Comparison of ENCODE assay signal across 18 cellular contexts in the genomic region with DNA sequence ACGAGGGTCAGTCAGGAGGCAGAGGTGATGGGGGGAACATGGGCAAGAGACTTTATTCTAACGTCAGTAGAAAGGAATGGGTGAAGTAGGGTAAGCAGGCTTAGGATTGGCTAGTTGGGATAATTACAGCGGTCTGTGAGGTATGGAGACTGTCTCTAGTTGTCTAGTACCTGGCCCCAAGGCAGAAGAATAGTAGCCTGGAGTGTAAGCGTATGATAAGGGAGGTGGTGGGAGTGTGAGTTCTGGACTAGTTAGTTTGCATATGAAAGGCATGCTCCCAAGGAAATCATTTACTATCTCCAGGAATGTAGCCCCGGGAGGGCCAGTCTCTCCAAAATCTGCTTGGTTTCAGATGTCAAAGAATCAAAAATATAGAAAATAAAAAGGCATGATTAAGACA.
DNase-seq lines count a peak whose midpoint lies in the region; FAIRE-seq and TF ChIP-seq lines count a peak whose summit lies in the region.
"Had no signal": no experiment of that assay in that cellular context is flagged by ENCODE, and none has a peak within 500 bp of the region (broad histone marks: within the 10 kb centered on the region; RNA-seq: fewer than 3 reads in every experiment).

No MANE protein-coding gene starts in this region.

- H4K8ac ChIP-seq in H9 (replicated peaks; ENCODE audit: insufficient read length, low read depth, low read length) = no peak overlapping the region
- no peak overlapping the region for H4K8ac ChIP-seq in H1 (ENCODE audit: extremely low read depth, insufficient read depth, low read length)
- H4K8ac ChIP-seq in mesenchymal stem cell (ENCODE audit: low read length) = no peak overlapping the region

- no peak overlapping the region for H2BK5ac ChIP-seq in H9 (ENCODE audit: insufficient read length, low read length)
- H2BK5ac ChIP-seq in H1 (ENCODE audit: low read depth, low read length) = no peak overlapping the region
- no peak overlapping the region for H2BK5ac ChIP-seq in mesenchymal stem cell (ENCODE audit: low read depth, low read length, poor library complexity, severe bottlenecking)

- no peak overlapping the region for H3T11ph ChIP-seq in H9 (ENCODE audit: low read length)

- H3K79me2 ChIP-seq in H9 (ENCODE audit: insufficient read depth, low read length) (no peaks in the 10 kb centered on the region), H1 (ENCODE audit: control insufficient read depth in 1 of 2, insufficient read depth in 2 of 2, low read length in 2 of 2) (no peaks in the 10 kb centered on the region; a peak in 1 of 4 replicates)

- no peak overlapping the region for H2AK5ac ChIP-seq in H9 (ENCODE audit: insufficient read length, low read length)
- no peak overlapping the region for H2AK5ac ChIP-seq in H1 (ENCODE audit: low read depth, low read length)
- peak overlapping the region; percentile 68 for H2AK5ac ChIP-seq in mesenchymal stem cell (ENCODE audit: low read length, severe bottlenecking)

- H3K14ac ChIP-seq in H9 (ENCODE audit: insufficient read depth, low read length) (no peak overlapping the region), H1 (ENCODE audit: insufficient read length) (no peak overlapping the region), mesenchymal stem cell (ENCODE audit: low read length in 2 of 2) (no peak overlapping the region)

- no peak overlapping the region for H3K23ac ChIP-seq in H9 (ENCODE audit: insufficient read length, low read depth, low read length)
- H3K23ac ChIP-seq in H1 (ENCODE audit: insufficient read length) = no peak overlapping the region
- H3K23ac ChIP-seq in mesenchymal stem cell (ENCODE audit: low read length in 2 of 2) = no peak overlapping the region

- no peaks in the 10 kb centered on the region for H3K79me1 ChIP-seq in H9 (ENCODE audit: insufficient read depth, low read depth, low read length, poor library complexity, severe bottlenecking)
- H3K79me1 ChIP-seq in H1 (ENCODE audit: low read depth, low read length) = no peaks in the 10 kb centered on the region; the same call in 1 of the 2 replicates
- no peaks in the 10 kb centered on the region for H3K79me1 ChIP-seq in mesenchymal stem cell (replicated peaks; ENCODE audit: low read length, poor library complexity, severe bottlenecking)

- H3K23me2 ChIP-seq in H9 (ENCODE audit: insufficient read length, low read depth, low read length, poor library complexity, severe bottlenecking) = no peaks in the 10 kb centered on the region
- H3K23me2 ChIP-seq in H1 (ENCODE audit: low read depth, low read length) = no peaks in the 10 kb centered on the region

- H4K20me1 ChIP-seq in H9 (ENCODE audit: control insufficient read depth, insufficient read depth, insufficient read length) (no peaks in the 10 kb centered on the region), H1 (replicated peaks in 1 of 2; ENCODE audit: control insufficient read depth in 1 of 2, insufficient read depth in 2 of 2, low read length in 2 of 2) (no peaks in the 10 kb centered on the region)

- TF ChIP-seq EP300 in H1 (IDR thresholded peaks at IDR 0.05; ENCODE audit: borderline replicate concordance in 1 of 2, low read depth in 2 of 2, low read length in 2 of 2) = no peak

- H3K27ac ChIP-seq in H9 (ENCODE audit: insufficient read length, low read depth, low read length) (no peak overlapping the region), H1 (ENCODE audit: low read depth, low read length) (no peak overlapping the region), mesenchymal stem cell (ENCODE audit: low read length, poor library complexity, severe bottlenecking) (no peak overlapping the region)
- H3K27ac ChIP-seq: GM23248 had no signal

- no peak overlapping the region for H2BK120ac ChIP-seq in H9 (ENCODE audit: low read depth, low read length, poor library complexity, severe bottlenecking)
- H2BK120ac ChIP-seq in H1 (replicated peaks; ENCODE audit: low read depth, low read length) = no peak overlapping the region
- H2BK120ac ChIP-seq in mesenchymal stem cell (ENCODE audit: low read depth, low read length) = no peak overlapping the region

- H3K4me3 ChIP-seq in H1 (ENCODE audit: extremely low read depth in 1 of 4, insufficient read depth in 2 of 4, low read depth in 3 of 4, low read length in 4 of 4) (no peak overlapping the region), mesenchymal stem cell (ENCODE audit: insufficient read depth in 1 of 2, low read depth in 1 of 2, low read length in 2 of 2) (no peak overlapping the region)
- H3K4me3 ChIP-seq: GM12878, GM23248 had no signal

- no CpG with 5 or more reads among the region's 5 CpGs for WGBS in H9 (ENCODE audit: extremely low coverage, insufficient read length, low lambda C conversion rate)
- 62% methylated on average over 5 of the region's 5 CpGs; no CpG with 5 or more reads in 1 of the 2 experiments for WGBS in H1 (ENCODE audit: extremely low coverage in 1 of 2, insufficient coverage in 1 of 2, insufficient read length in 1 of 2, insufficient replicate concordance in 2 of 2, low coverage in 1 of 2, low lambda C conversion rate in 2 of 2, missing lambda C conversion rate in 1 of 2), 2 experiments
- WGBS in mesenchymal stem cell = 76% methylated on average over 4 of the region's 5 CpGs

- H3K27me3 ChIP-seq in H9 (ENCODE audit: insufficient read depth, low read length) (no peaks in the 10 kb centered on the region), H1 (replicated peaks in 1 of 4; ENCODE audit: control insufficient read depth in 3 of 4, extremely low read depth in 1 of 4, insufficient read depth in 3 of 4, low read length in 3 of 4) (no peaks in the 10 kb centered on the region), mesenchymal stem cell (ENCODE audit: control insufficient read depth in 1 of 2, insufficient read depth in 1 of 2, low read length in 2 of 2) (no peaks in the 10 kb centered on the region)

- peaks cover 64 to 68% of the 10 kb centered on the region in 2 experiments for H3K4me1 Mint-ChIP-seq in H9
- H3K4me1 Mint-ChIP-seq in progenitor cell of endocrine pancreas (ENCODE audit: low read depth) = peaks cover 18% of the 10 kb centered on the region
- no peaks in the 10 kb centered on the region for H3K4me1 Mint-ChIP-seq in osteocyte (ENCODE audit: unreplicated experiment)
- H3K4me1 Mint-ChIP-seq: B cell had no signal

- no peaks in the 10 kb centered on the region for H3K27me3 Mint-ChIP-seq in H9 (ENCODE audit: low read depth)
- no peaks in the 10 kb centered on the region for H3K27me3 Mint-ChIP-seq in progenitor cell of endocrine pancreas
- H3K27me3 Mint-ChIP-seq in osteocyte (ENCODE audit: unreplicated experiment) = peaks cover 6% of the 10 kb centered on the region

- TF ChIP-seq CTCF in H9 (conservative IDR thresholded peaks at IDR 0.05) = no peak
- TF ChIP-seq CTCF in H1 (IDR thresholded peaks at IDR 0.05; ENCODE audit: control extremely low read depth in 1 of 3, insufficient read depth in 1 of 3, low read depth in 1 of 3, low read length in 3 of 3) = no peak
- no peak for TF ChIP-seq CTCF in progenitor cell of endocrine pancreas (IDR thresholded peaks at IDR 0.05; ENCODE audit: unreplicated experiment)
- TF ChIP-seq CTCF in osteocyte (IDR thresholded peaks at IDR 0.05) = no peak

- H2BK12ac ChIP-seq in H9 (ENCODE audit: insufficient read length, low read depth, low read length) = no peak overlapping the region
- H2BK12ac ChIP-seq in H1 (ENCODE audit: low read depth, low read length) = no peak overlapping the region
- H2BK12ac ChIP-seq in mesenchymal stem cell (ENCODE audit: low read length in 2 of 2) = no peak overlapping the region

- H3K27ac Mint-ChIP-seq in H9 = peak overlapping the region in 2 of 3 experiments; percentile 31 to 45; a peak in 4 of 7 replicates
- H3K27ac Mint-ChIP-seq in progenitor cell of endocrine pancreas = peak overlapping the region; percentile 81
- no peak overlapping the region for H3K27ac Mint-ChIP-seq in osteocyte (ENCODE audit: unreplicated experiment)
- H3K27ac Mint-ChIP-seq: B cell; CD4-positive, alpha-beta T cell; HFFc6 had no signal

- CTCF ChIA-PET in H1 (lab: Charles Lee; ENCODE audit: partially characterized antibody) = interaction anchor here (0.7 to 1.5 kb wide), 7 partner anchors 10 to 323 kb away, joined by 3 to 5 read pairs (median 4); no protein-coding TSS in a partner anchor

- H4K91ac ChIP-seq in H9 (ENCODE audit: insufficient read length, low read depth, low read length) = no peak overlapping the region
- no peak overlapping the region for H4K91ac ChIP-seq in H1 (replicated peaks; ENCODE audit: insufficient read length, low read length)
- no peak overlapping the region for H4K91ac ChIP-seq in mesenchymal stem cell (ENCODE audit: low read length)

- peak in 1 of 2 experiments; percentile 3; a peak in 2 of 3 replicates for TF ChIP-seq POLR2A in H1 (IDR thresholded peaks at IDR 0.05; ENCODE audit: control extremely low read depth in 1 of 2, low read depth in 2 of 2, low read length in 2 of 2)

- no peak overlapping the region for H2BK15ac ChIP-seq in H9 (ENCODE audit: low read depth, low read length)
- H2BK15ac ChIP-seq in H1 (ENCODE audit: low read length) = no peak overlapping the region
- H2BK15ac ChIP-seq in mesenchymal stem cell (ENCODE audit: low read depth, poor library complexity, severe bottlenecking) = no peak overlapping the region

- H3K18ac ChIP-seq in H9 (ENCODE audit: insufficient read length, low read depth, low read length) = no peak overlapping the region
- no peak overlapping the region for H3K18ac ChIP-seq in H1 (ENCODE audit: extremely low read depth, low read length)
- H3K18ac ChIP-seq in mesenchymal stem cell (ENCODE audit: low read depth in 1 of 2, low read length in 2 of 2) = no peak overlapping the region

- DNase-seq in H9 (no peak), H1 (ENCODE audit: low read depth in 1 of 2, low spot score in 2 of 2) (no peak), mesenchymal stem cell (no peak), progenitor cell of endocrine pancreas (ENCODE audit: low spot score, unreplicated experiment) (no peak), NCI-H2029 (lab: John Stamatoyannopoulos, UW) (no peak), osteocyte (ENCODE audit: extremely low spot score, unreplicated experiment) (no peak), NCI-H1048 (lab: John Stamatoyannopoulos, UW) (no peak)
- DNase-seq: C1 segment of cervical spinal cord; Calu3; CD4-positive, alpha-beta T cell; DMS 273 treated with DMSO at 0.1 percent for 48 hours; GM23248; HCEC 1CT; HFFc6 had no signal

- POLR2A ChIA-PET in H1 (lab: Charles Lee; ENCODE audit: partially characterized antibody) = interaction anchor here (0.6 to 2.6 kb wide), 6 partner anchors 8 to 275 kb away, joined by 3 to 9 read pairs (median 4); partner anchors contain the start of gene FRAS1

- H3K9ac ChIP-seq in H9 (ENCODE audit: extremely low read depth, insufficient read length, low read length) (no peak overlapping the region), H1 (replicated peaks in 1 of 4; ENCODE audit: extremely low read depth in 1 of 4, low read depth in 3 of 4, low read length in 3 of 4) (no peak overlapping the region; a peak in 1 of 7 replicates), mesenchymal stem cell (ENCODE audit: low read length) (no peak overlapping the region)
- H3K9ac ChIP-seq: GM23248 had no signal

- H3K56ac ChIP-seq in H9 (ENCODE audit: insufficient read length, low read depth, low read length) = no peak overlapping the region
- no peak overlapping the region for H3K56ac ChIP-seq in H1 (replicated peaks; ENCODE audit: insufficient read length, low read depth, low read length)

- peaks cover 17 to 23% (median 19%) of the 10 kb centered on the region in 3 experiments for H3K36me3 Mint-ChIP-seq in H9 (ENCODE audit: insufficient read depth in 1 of 3, low read depth in 3 of 3)
- H3K36me3 Mint-ChIP-seq in progenitor cell of endocrine pancreas (ENCODE audit: insufficient read depth) = peaks cover 41% of the 10 kb centered on the region
- no peaks in the 10 kb centered on the region for H3K36me3 Mint-ChIP-seq in osteocyte (ENCODE audit: unreplicated experiment)

- TF ChIP-seq RAD21 in H1 (IDR thresholded peaks at IDR 0.05 in 1 of 2, conservative IDR thresholded peaks at IDR 0.05 in 1 of 2; ENCODE audit: low read depth in 2 of 2, low read length in 2 of 2) = no peak

- H3K4me3 Mint-ChIP-seq in H9 (no peak overlapping the region; a peak in 1 of 5 replicates), progenitor cell of endocrine pancreas (ENCODE audit: low read depth) (no peak overlapping the region), osteocyte (ENCODE audit: unreplicated experiment) (no peak overlapping the region)
- H3K4me3 Mint-ChIP-seq: B cell; CD4-positive, alpha-beta T cell; HFFc6 had no signal

- H3K4me2 ChIP-seq in H9 (ENCODE audit: insufficient read depth, insufficient read length, low read length) (peak overlapping the region; percentile 41), H1 (ENCODE audit: insufficient read depth in 1 of 2, low read depth in 2 of 2, low read length in 2 of 2) (peak overlapping the region; percentile 12 to 51; a peak in 2 of 4 replicates), mesenchymal stem cell (ENCODE audit: low read length, poor library complexity, severe bottlenecking) (no peak overlapping the region)

- H3K4me1 ChIP-seq in H9 (ENCODE audit: insufficient read depth, low read length) (peaks cover 30% of the 10 kb centered on the region), H1 (replicated peaks in 1 of 4; ENCODE audit: control insufficient read depth in 3 of 4, insufficient read depth in 4 of 4, low read length in 3 of 4) (peaks cover 11 to 23% (median 22%) of the 10 kb centered on the region in 4 experiments), mesenchymal stem cell (ENCODE audit: control insufficient read depth, insufficient read depth, low read depth, low read length) (peaks cover 9% of the 10 kb centered on the region)

- no peaks in the 10 kb centered on the region for H3K9me3 Mint-ChIP-seq in H9
- H3K9me3 Mint-ChIP-seq in progenitor cell of endocrine pancreas (ENCODE audit: low read depth) = no peaks in the 10 kb centered on the region
- H3K9me3 Mint-ChIP-seq in osteocyte (ENCODE audit: unreplicated experiment) = peaks cover 4% of the 10 kb centered on the region
- H3K9me3 Mint-ChIP-seq: CD4-positive, alpha-beta T cell; HFFc6 had no signal

- H4K5ac ChIP-seq in H9 (ENCODE audit: insufficient read length, low read depth, low read length) (no peak overlapping the region), H1 (ENCODE audit: insufficient read length, low read depth, low read length) (no peak overlapping the region)

- no peaks in the 10 kb centered on the region for H3K9me3 ChIP-seq in H9 (ENCODE audit: control insufficient read depth, low read depth, low read length)
- H3K9me3 ChIP-seq in H1 (ENCODE audit: insufficient read depth in 2 of 2, low read depth in 1 of 2, low read length in 1 of 2) = no peaks in the 10 kb centered on the region
- H3K9me3 ChIP-seq in mesenchymal stem cell (ENCODE audit: control insufficient read depth, low read length) = no peaks in the 10 kb centered on the region

- peak; percentile 19 for FAIRE-seq in H1 (lab: Jason Lieb, UNC)
- FAIRE-seq: A204.1, GM12878, GM18507 had no signal

- H2AFZ ChIP-seq in H9 (ENCODE audit: low read length) (no peak overlapping the region), H1 (ENCODE audit: low read length) (no peak overlapping the region), mesenchymal stem cell (ENCODE audit: low read depth, low read length) (no peak overlapping the region)
- H2AFZ ChIP-seq: GM23248 had no signal

- no peak overlapping the region for H2BK20ac ChIP-seq in H9 (ENCODE audit: low read depth, low read length, poor library complexity, severe bottlenecking)
- H2BK20ac ChIP-seq in H1 (ENCODE audit: low read length) = no peak overlapping the region

- peaks cover 0 to 22% (median 1%) of the 10 kb centered on the region in 4 experiments; a peak in 5 of 8 replicates for H3K36me3 ChIP-seq in H1 (ENCODE audit: control insufficient read depth in 2 of 4, insufficient read depth in 4 of 4, low read length in 3 of 4)
- peaks cover 0 to 6% of the 10 kb centered on the region in 2 experiments for H3K36me3 ChIP-seq in mesenchymal stem cell (ENCODE audit: control insufficient read depth in 1 of 2, insufficient read depth in 2 of 2, low read depth in 1 of 2, low read length in 2 of 2)

- no peak overlapping the region for H3K4ac ChIP-seq in H9 (ENCODE audit: low read depth, low read length)
- H3K4ac ChIP-seq in H1 (replicated peaks; ENCODE audit: insufficient read length, low read depth, low read length) = peak overlapping the region; percentile 29
- H3K4ac ChIP-seq in mesenchymal stem cell (ENCODE audit: low read depth in 1 of 2, low read length in 2 of 2) = no peak overlapping the region
